In the genomic region with DNA sequence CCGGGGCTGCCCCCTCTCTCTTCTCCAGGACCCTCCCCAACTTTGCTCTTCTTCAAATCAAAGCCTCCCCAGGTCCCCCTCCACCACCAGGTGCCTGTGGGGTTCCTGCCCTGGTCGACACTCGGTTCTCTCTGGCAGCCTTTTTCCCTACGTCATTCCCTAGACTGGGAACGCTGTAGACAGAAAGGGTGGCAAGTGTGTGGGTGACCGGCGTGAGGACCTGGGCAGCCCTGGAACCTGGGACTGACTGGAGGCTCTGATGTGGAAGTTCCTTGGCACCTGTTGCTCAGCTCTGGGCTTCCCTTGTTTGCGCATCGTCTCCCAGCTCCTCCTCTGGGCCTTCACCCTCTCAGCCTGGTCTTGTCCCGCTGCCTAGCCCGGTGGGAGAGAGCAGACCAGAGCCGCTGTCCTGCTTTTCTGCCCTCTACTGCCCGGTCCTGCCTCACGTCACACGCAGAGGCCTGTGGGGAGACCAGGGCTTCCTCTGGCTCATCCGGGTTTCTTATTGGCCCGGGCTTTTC, we compare ENCODE assay signal across 8 cellular contexts. TPM values are rescaled to one million over a fixed set of nuclear protein-coding genes. Genes with fewer than 3 reads are reported as not detected.
A peak's percentile ranks its signal among the peaks of the same experiment; 100 is the strongest.
DNase-seq lines count a peak whose midpoint lies in the region; ATAC-seq and TF ChIP-seq lines count a peak whose summit lies in the region.

No MANE protein-coding gene starts in this region.

- H3K36me3 Mint-ChIP-seq in activated CD4-positive, alpha-beta T cell treated with anti-CD3 and anti-CD28 coated beads, Interleukin-2, amount 10 ng/mL, durations not matched to agents 7 days and 5 days (ENCODE audit: low read depth), result peaks cover 55% of the 10 kb centered on the region
- no peaks in the 10 kb centered on the region for H3K36me3 Mint-ChIP-seq in glutamatergic neuron (ENCODE audit: unreplicated experiment)
- H3K36me3 Mint-ChIP-seq in stimulated activated naive B cell treated with anti-CD40 and anti-IgM and Interleukin-4, amounts not matched to agents 10 μg/mL and 1 μg/mL and 100 μg/mL, for 72 hours, result peaks cover 30 to 58% of the 10 kb centered on the region in 2 donors

- no peaks in the 10 kb centered on the region for H3K9me3 Mint-ChIP-seq in activated CD4-positive, alpha-beta T cell treated with anti-CD3 and anti-CD28 coated beads, Interleukin-2, amount 10 ng/mL, durations not matched to agents 7 days and 5 days
- peaks cover 12% of the 10 kb centered on the region for H3K9me3 Mint-ChIP-seq in glutamatergic neuron (ENCODE audit: unreplicated experiment)
- no peaks in the 10 kb centered on the region for H3K9me3 Mint-ChIP-seq in stimulated activated naive B cell treated with anti-CD40 and anti-IgM and Interleukin-4, amounts not matched to agents 10 μg/mL and 1 μg/mL and 100 μg/mL, for 72 hours

- TF ChIP-seq CTCF in glutamatergic neuron (IDR thresholded peaks at IDR 0.05; ENCODE audit: partially characterized antibody, unreplicated experiment), result no peak

- H3K4me3 Mint-ChIP-seq in activated CD4-positive, alpha-beta T cell treated with anti-CD3 and anti-CD28 coated beads, Interleukin-2, amount 10 ng/mL, durations not matched to agents 7 days and 5 days, result peak overlapping the region; percentile 97
- peak overlapping the region; percentile 87 for H3K4me3 Mint-ChIP-seq in glutamatergic neuron (ENCODE audit: unreplicated experiment)
- H3K4me3 Mint-ChIP-seq in stimulated activated naive B cell treated with anti-CD40 and anti-IgM and Interleukin-4, amounts not matched to agents 10 μg/mL and 1 μg/mL and 100 μg/mL, for 72 hours, result peak overlapping the region; percentile 92 to 94

- POLR2A ChIA-PET in activated CD4-positive, alpha-beta T cell treated with anti-CD3 and anti-CD28 coated beads, Interleukin-2, amount 10 ng/mL, durations not matched to agents 7 days and 5 days (lab: Charles Lee), result interaction anchor here (1.5 kb wide), 1 partner anchor 10 kb away, joined by 3 read pairs; a partner anchor contains a TSS

- ATAC-seq in stimulated activated naive B cell treated with anti-CD40 and anti-IgM and Interleukin-4, amounts not matched to agents 10 μg/mL and 1 μg/mL and 100 μg/mL, for 72 hours (replicated peaks), result peak in 1 of 2 donors; percentile 0
- ATAC-seq in HG02938 (IDR thresholded peaks at IDR 0.05; ENCODE audit: unreplicated experiment), result no peak

- DNase-seq in activated CD4-positive, alpha-beta T cell treated with anti-CD3 and anti-CD28 coated beads, Interleukin-2, amount 10 ng/mL, durations not matched to agents 7 days and 5 days, result no peak
- DNase-seq in activated CD4-positive, alpha-beta T cell treated with anti-CD3 and anti-CD28 coated beads for 48 hours, result no peak
- DNase-seq in UCSD-AML1 (lab: John Stamatoyannopoulos, UW; ENCODE audit: unreplicated experiment) (peak; percentile 63), glutamatergic neuron (no peak), NCI-H524 treated with DMSO at 0.1 percent for 48 hours (lab: John Stamatoyannopoulos, UW) (no peak), kidney tubule cell (ENCODE audit: low spot score) (no peak)
- DNase-seq in stimulated activated naive B cell treated with anti-CD40 and anti-IgM and Interleukin-4, amounts not matched to agents 10 μg/mL and 1 μg/mL and 100 μg/mL, for 72 hours, result no peak

- H3K4me1 Mint-ChIP-seq in activated CD4-positive, alpha-beta T cell treated with anti-CD3 and anti-CD28 coated beads, Interleukin-2, amount 10 ng/mL, durations not matched to agents 7 days and 5 days, result peaks cover 64% of the 10 kb centered on the region
- H3K4me1 Mint-ChIP-seq in glutamatergic neuron (ENCODE audit: low read depth, unreplicated experiment), result peaks cover 8% of the 10 kb centered on the region
- H3K4me1 Mint-ChIP-seq in stimulated activated naive B cell treated with anti-CD40 and anti-IgM and Interleukin-4, amounts not matched to agents 10 μg/mL and 1 μg/mL and 100 μg/mL, for 72 hours, result peaks cover 57 to 71% of the 10 kb centered on the region in 2 donors

- H3K27me3 Mint-ChIP-seq in activated CD4-positive, alpha-beta T cell treated with anti-CD3 and anti-CD28 coated beads, Interleukin-2, amount 10 ng/mL, durations not matched to agents 7 days and 5 days, result no peaks in the 10 kb centered on the region
- H3K27me3 Mint-ChIP-seq in glutamatergic neuron (ENCODE audit: unreplicated experiment), result peaks cover 11% of the 10 kb centered on the region
- H3K27me3 Mint-ChIP-seq in stimulated activated naive B cell treated with anti-CD40 and anti-IgM and Interleukin-4, amounts not matched to agents 10 μg/mL and 1 μg/mL and 100 μg/mL, for 72 hours, result no peaks in the 10 kb centered on the region

- CTCF ChIA-PET in activated CD4-positive, alpha-beta T cell treated with anti-CD3 and anti-CD28 coated beads, Interleukin-2, amount 10 ng/mL, durations not matched to agents 7 days and 5 days (lab: Charles Lee), result interaction anchor here (1.3 to 9.1 kb wide), 4 partner anchors 13 to 88 kb away, joined by 3 to 94 read pairs (median 5); no protein-coding TSS in a partner anchor

- H3K27ac Mint-ChIP-seq in activated CD4-positive, alpha-beta T cell treated with anti-CD3 and anti-CD28 coated beads, Interleukin-2, amount 10 ng/mL, durations not matched to agents 7 days and 5 days, result peak overlapping the region; percentile 98
- no peak overlapping the region for H3K27ac Mint-ChIP-seq in glutamatergic neuron (ENCODE audit: unreplicated experiment)
- peak overlapping the region; percentile 97 for H3K27ac Mint-ChIP-seq in stimulated activated naive B cell treated with anti-CD40 and anti-IgM and Interleukin-4, amounts not matched to agents 10 μg/mL and 1 μg/mL and 100 μg/mL, for 72 hours

RNA-seq across cellular contexts. Expression of a gene that starts 1.3 kb away (rescaled TPM):
- 100 to 1,000 TPM; 301 to 305 TPM for total RNA-seq in activated CD4-positive, alpha-beta T cell treated with anti-CD3 and anti-CD28 coated beads, Interleukin-2, amount 10 ng/mL, durations not matched to agents 7 days and 5 days
- total RNA-seq in glutamatergic neuron (ENCODE audit: unreplicated experiment), result 23.0 TPM

RNA-seq across cellular contexts. Expression of a gene that starts 1.5 kb away (rescaled TPM):
- total RNA-seq in activated CD4-positive, alpha-beta T cell treated with anti-CD3 and anti-CD28 coated beads, Interleukin-2, amount 10 ng/mL, durations not matched to agents 7 days and 5 days, result 10 to 100 TPM; 20.9 to 22.3 TPM
- total RNA-seq in glutamatergic neuron (ENCODE audit: unreplicated experiment), result 23.8 TPM

RNA-seq across cellular contexts. Expression of a gene that starts 10.5 kb away (rescaled TPM):
- total RNA-seq in activated CD4-positive, alpha-beta T cell treated with anti-CD3 and anti-CD28 coated beads, Interleukin-2, amount 10 ng/mL, durations not matched to agents 7 days and 5 days, result 100 to 1,000 TPM; 116 to 137 TPM
- total RNA-seq in glutamatergic neuron (ENCODE audit: unreplicated experiment), result 25.0 TPM

RNA-seq across cellular contexts. Expression of a gene that starts 38.5 kb away (rescaled TPM):
- total RNA-seq in activated CD4-positive, alpha-beta T cell treated with anti-CD3 and anti-CD28 coated beads, Interleukin-2, amount 10 ng/mL, durations not matched to agents 7 days and 5 days, result 1 to 10 TPM in 1 of 2 experiments, under 1 TPM in 1; 0.99 to 1.6 TPM
- total RNA-seq in glutamatergic neuron (ENCODE audit: unreplicated experiment), result 1.1 TPM

Comparison
In these comparisons a context has a peak if more than half of its experiments do, and no peak if none do; other contexts are left out.
1. RNA of a gene that starts 1.3 kb away (total RNA-seq): 301 to 305 TPM in activated CD4-positive, alpha-beta T cell treated with anti-CD3 and anti-CD28 coated beads, Interleukin-2, amount 10 ng/mL, durations not matched to agents 7 days and 5 days; 23.0 TPM in glutamatergic neuron (single experiment); every median in the first group is over 10 times any median in the second.
2. Peak in every context shown above with its lines, with median percentiles within 50 percentile points of each other: H3K4me3 Mint-ChIP-seq.